Comparison of ENCODE assay signal across 24 cellular contexts in the genomic region with DNA sequence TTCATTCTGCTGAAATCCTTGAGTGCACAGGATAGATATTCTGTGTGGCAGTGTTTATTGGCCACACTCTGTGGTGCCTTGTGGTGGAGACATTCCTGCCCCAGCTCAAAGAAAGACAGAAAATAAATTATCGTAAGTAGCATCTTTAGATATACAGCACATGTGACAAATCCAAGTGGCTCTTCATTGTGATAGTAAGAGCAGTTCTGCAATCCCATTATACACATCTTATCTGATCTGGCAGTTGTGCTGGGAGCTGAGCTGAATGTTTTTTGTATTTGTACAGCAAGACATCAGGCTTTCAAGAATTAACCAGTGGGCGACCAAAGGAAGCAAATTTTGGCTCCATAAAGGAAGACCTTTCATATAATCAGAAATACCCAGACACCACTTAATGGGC.
A peak's percentile ranks its signal among the peaks of the same experiment; 100 is the strongest.
DNase-seq lines count a peak whose midpoint lies in the region; ATAC-seq and TF ChIP-seq lines count a peak whose summit lies in the region.
"Had no signal": no experiment of that assay in that cellular context is flagged by ENCODE, and none has a peak within 500 bp of the region (broad histone marks: within the 10 kb centered on the region; RNA-seq: fewer than 3 reads in every experiment).

No MANE protein-coding gene starts in this region.

- ATAC-seq in SK-N-SH treated with all-trans-retinoic acid at 6 μM for 48 hours (no peak), HG03280 (IDR thresholded peaks at IDR 0.05; ENCODE audit: unreplicated experiment) (no peak)
- ATAC-seq: A549, HepG2, Panc1, T-helper 17 cell had no signal

- no peak for TF ChIP-seq CTCF in foreskin fibroblast (IDR thresholded peaks at IDR 0.05; ENCODE audit: low read depth, low read length)

- DNase-seq in EH (ENCODE audit: low read depth) (peak; percentile 52), NCI-H187 (lab: John Stamatoyannopoulos, UW) (peak; percentile 36 to 39), NCI-H69 (lab: John Stamatoyannopoulos, UW) (peak; percentile 1), HCEC 1CT (no peak), foreskin fibroblast (no peak), COLO829 (ENCODE audit: low spot score) (no peak)
- DNase-seq: Calu3; CD8-positive, alpha-beta memory T cell; Karpas-422; NCI-H1092 treated with DMSO at 0.1 percent for 48 hours; NCI-H146; NCI-H2029 treated with DMSO at 0.1 percent for 48 hours; NCI-H2171 treated with DMSO at 0.1 percent for 48 hours; NCI-H446; NCI-H524 treated with DMSO at 0.1 percent for 48 hours; SHP77 treated with DMSO at 0.1 percent for 48 hours; T-helper 17 cell; T1000 had no signal

- no peak overlapping the region for H3K4me3 ChIP-seq in foreskin fibroblast (ENCODE audit: low read depth in 1 of 2, low read length in 2 of 2)
- H3K4me3 ChIP-seq: A549, SK-N-MC had no signal

TF ChIP-seq in SK-N-SH treated with all-trans-retinoic acid at 6 μM for 48 hours, 23 proteins besides CTCF, POLR2A, EP300 and RAD21:
- TF ChIP-seq ZFP30 (CRISPR knock-in tag; IDR thresholded peaks at IDR 0.05) = no peak
- no peak for TF ChIP-seq ARNTL (CRISPR knock-in tag; IDR thresholded peaks at IDR 0.05; ENCODE audit: borderline replicate concordance, low read depth)
- TF ChIP-seq ISL1 (CRISPR knock-in tag; IDR thresholded peaks at IDR 0.05) = peak; percentile 90
- TF ChIP-seq ZNF8 (CRISPR knock-in tag; IDR thresholded peaks at IDR 0.05) = peak; percentile 63
- TF ChIP-seq, protein P1, sequence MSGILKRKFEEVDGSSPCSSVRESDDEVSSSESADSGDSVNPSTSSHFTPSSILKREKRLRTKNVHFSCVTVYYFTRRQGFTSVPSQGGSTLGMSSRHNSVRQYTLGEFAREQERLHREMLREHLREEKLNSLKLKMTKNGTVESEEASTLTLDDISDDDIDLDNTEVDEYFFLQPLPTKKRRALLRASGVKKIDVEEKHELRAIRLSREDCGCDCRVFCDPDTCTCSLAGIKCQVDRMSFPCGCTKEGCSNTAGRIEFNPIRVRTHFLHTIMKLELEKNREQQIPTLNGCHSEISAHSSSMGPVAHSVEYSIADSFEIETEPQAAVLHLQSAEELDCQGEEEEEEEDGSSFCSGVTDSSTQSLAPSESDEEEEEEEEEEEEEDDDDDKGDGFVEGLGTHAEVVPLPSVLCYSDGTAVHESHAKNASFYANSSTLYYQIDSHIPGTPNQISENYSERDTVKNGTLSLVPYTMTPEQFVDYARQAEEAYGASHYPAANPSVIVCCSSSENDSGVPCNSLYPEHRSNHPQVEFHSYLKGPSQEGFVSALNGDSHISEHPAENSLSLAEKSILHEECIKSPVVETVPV (CRISPR knock-in tag; IDR thresholded peaks at IDR 0.05) = no peak
- TF ChIP-seq, protein P2, sequence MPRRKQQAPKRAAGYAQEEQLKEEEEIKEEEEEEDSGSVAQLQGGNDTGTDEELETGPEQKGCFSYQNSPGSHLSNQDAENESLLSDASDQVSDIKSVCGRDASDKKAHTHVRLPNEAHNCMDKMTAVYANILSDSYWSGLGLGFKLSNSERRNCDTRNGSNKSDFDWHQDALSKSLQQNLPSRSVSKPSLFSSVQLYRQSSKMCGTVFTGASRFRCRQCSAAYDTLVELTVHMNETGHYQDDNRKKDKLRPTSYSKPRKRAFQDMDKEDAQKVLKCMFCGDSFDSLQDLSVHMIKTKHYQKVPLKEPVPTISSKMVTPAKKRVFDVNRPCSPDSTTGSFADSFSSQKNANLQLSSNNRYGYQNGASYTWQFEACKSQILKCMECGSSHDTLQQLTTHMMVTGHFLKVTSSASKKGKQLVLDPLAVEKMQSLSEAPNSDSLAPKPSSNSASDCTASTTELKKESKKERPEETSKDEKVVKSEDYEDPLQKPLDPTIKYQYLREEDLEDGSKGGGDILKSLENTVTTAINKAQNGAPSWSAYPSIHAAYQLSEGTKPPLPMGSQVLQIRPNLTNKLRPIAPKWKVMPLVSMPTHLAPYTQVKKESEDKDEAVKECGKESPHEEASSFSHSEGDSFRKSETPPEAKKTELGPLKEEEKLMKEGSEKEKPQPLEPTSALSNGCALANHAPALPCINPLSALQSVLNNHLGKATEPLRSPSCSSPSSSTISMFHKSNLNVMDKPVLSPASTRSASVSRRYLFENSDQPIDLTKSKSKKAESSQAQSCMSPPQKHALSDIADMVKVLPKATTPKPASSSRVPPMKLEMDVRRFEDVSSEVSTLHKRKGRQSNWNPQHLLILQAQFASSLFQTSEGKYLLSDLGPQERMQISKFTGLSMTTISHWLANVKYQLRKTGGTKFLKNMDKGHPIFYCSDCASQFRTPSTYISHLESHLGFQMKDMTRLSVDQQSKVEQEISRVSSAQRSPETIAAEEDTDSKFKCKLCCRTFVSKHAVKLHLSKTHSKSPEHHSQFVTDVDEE (CRISPR knock-in tag; IDR thresholded peaks at IDR 0.05) = 0 out of 2 replicates have a peak, but pooled peaks have one; percentile 71
- peak; percentile 44; the same call in 1 of the 2 replicates for TF ChIP-seq ZFP3 (CRISPR knock-in tag; IDR thresholded peaks at IDR 0.05)
- TF ChIP-seq TCF4 (CRISPR knock-in tag; IDR thresholded peaks at IDR 0.05; ENCODE audit: borderline replicate concordance) = peak; percentile 67; the same call in 1 of the 2 replicates
- TF ChIP-seq SNAI2 (CRISPR knock-in tag; IDR thresholded peaks at IDR 0.05) = peak; percentile 72; the same call in 1 of the 2 replicates

Comparison
In these comparisons a context has a peak if more than half of its experiments do, and no peak if none do; other contexts are left out.
1. DNase-seq: peak in EH (single experiment), NCI-H187 (2 of 2) and NCI-H69 (single experiment); none in HCEC 1CT (single experiment), foreskin fibroblast (0 of 2) and COLO829 (single experiment).